In genomic region chr3:194489736-194490612, GRCh38 we compare ENCODE assay signal across 8 cellular contexts. TPM values are rescaled to one million over a fixed set of nuclear protein-coding genes. Genes with fewer than 3 reads are reported as not detected.
A peak's percentile ranks its signal among the peaks of the same experiment; 100 is the strongest.
DNase-seq lines count a peak whose midpoint lies in the region; ATAC-seq and TF ChIP-seq lines count a peak whose summit lies in the region.

No MANE protein-coding gene starts in this region.

- TF ChIP-seq POLR2A in GM15510 (IDR thresholded peaks at IDR 0.05; ENCODE audit: borderline replicate concordance, extremely low read depth, insufficient read length) = peak; percentile 28

- DNase-seq in KBM-7 (peak; percentile 42), germinal center (ENCODE audit: low spot score) (peak; percentile 72), cerebellum (ENCODE audit: low spot score) (no peak), NCI-H446 treated with DMSO at 0.1 percent for 48 hours (lab: John Stamatoyannopoulos, UW) (no peak), GDM1 (lab: John Stamatoyannopoulos, UW) (no peak), NCI-H526 (lab: John Stamatoyannopoulos, UW) (no peak)

- peak; percentile 40 for ATAC-seq in GM21447 (IDR thresholded peaks at IDR 0.05; ENCODE audit: unreplicated experiment)

- in situ Hi-C loops in KBM-7 (cut with MboI; ENCODE audit: low pct_unique_long_range_greater_than_20kb, low sequenced_read_pairs) = no loop called here

RNA-seq across cellular contexts. Expression of gene ATP13A3, which starts 3.2 kb away (rescaled TPM):
- 143 TPM for total RNA-seq in cerebellum

Comparison
In these comparisons a context has a peak if more than half of its experiments do, and no peak if none do; other contexts are left out.
1. DNase-seq: peak in KBM-7 (single experiment) and germinal center (single experiment); none in cerebellum (single experiment), NCI-H446 treated with DMSO at 0.1 percent for 48 hours (single experiment), GDM1 (single experiment) and NCI-H526 (0 of 2).